ENCODE assay signal across 9 cellular contexts in the genomic region with DNA sequence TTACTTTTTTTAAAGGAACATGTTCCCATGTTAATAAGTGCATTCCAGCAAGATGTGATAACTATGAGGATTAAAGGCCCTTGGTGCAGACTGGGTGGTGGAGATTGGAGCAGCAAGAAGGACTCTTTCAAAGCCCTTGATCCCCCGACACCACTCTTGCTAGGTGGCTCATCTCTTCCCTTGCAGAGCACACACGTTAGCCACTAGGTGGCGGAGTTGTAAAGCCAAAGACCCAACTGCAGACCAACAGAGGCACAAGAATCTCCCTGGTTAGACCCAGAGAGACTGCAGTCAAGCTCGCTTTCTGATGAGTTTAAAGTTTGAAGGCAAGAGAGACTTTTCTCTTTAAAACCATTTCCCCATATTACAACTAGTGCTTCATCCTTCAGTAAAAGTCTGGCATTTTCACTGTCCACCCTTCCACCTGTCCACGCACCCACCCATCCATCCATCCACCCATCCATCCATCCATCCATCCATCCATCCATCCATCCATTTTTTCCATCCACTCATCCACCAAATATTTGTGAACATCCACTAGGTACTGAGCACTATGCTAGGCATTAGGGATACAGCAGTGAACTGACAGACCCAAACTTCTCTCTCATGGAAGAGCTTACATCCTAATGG.
DNase-seq lines count a peak whose midpoint lies in the region; ATAC-seq and TF ChIP-seq lines count a peak whose summit lies in the region.
"Had no signal": no experiment of that assay in that cellular context is flagged by ENCODE, and none has a peak within 500 bp of the region (broad histone marks: within the 10 kb centered on the region; RNA-seq: fewer than 3 reads in every experiment).

No MANE protein-coding gene starts in this region.

- peak; percentile 5 to 56 (median 26) for DNase-seq in CD8-positive, alpha-beta memory T cell
- DNase-seq in LHCN-M2 (ENCODE audit: low read depth) (peak; percentile 64), RWPE1 (ENCODE audit: low spot score) (peak; percentile 84), glomerular visceral epithelial cell (ENCODE audit: extremely low spot score) (peak; percentile 17), prostate gland (ENCODE audit: low spot score) (peak; percentile 63)
- DNase-seq in activated naive CD4-positive, alpha-beta T cell treated with anti-CD3 and anti-CD28 coated beads for 36 hours: peak; percentile 76

- H3K4me1 ChIP-seq in CD8-positive, alpha-beta memory T cell (ENCODE audit: insufficient read depth, low read length): no peaks in the 10 kb centered on the region
- no peaks in the 10 kb centered on the region for H3K4me1 ChIP-seq in prostate gland (replicated peaks)

- H3K27ac Mint-ChIP-seq in CD8-positive, alpha-beta memory T cell: no peak overlapping the region
- H3K27ac Mint-ChIP-seq in activated naive CD4-positive, alpha-beta T cell treated with anti-CD3 and anti-CD28 coated beads for 36 hours: no peak overlapping the region
- H3K27ac Mint-ChIP-seq: T-helper 1 cell treated with Interleukin-12 subunit alpha and Interleukin-12 subunit beta and Interleukin-4 antibody, amounts not matched to agents 30 μg/mL and 1 μg/mL, for 36 hours had no signal

- H3K27me3 ChIP-seq in CD8-positive, alpha-beta memory T cell (ENCODE audit: insufficient read depth, low read length, poor library complexity, severe bottlenecking): no peaks in the 10 kb centered on the region
- no peaks in the 10 kb centered on the region for H3K27me3 ChIP-seq in prostate gland (replicated peaks; ENCODE audit: insufficient read depth)

- H3K36me3 ChIP-seq in CD8-positive, alpha-beta memory T cell (ENCODE audit: insufficient read depth, low read length): no peaks in the 10 kb centered on the region
- H3K36me3 ChIP-seq in prostate gland: no peaks in the 10 kb centered on the region

- no peaks in the 10 kb centered on the region for H3K9me3 ChIP-seq in CD8-positive, alpha-beta memory T cell (ENCODE audit: low read length)
- H3K9me3 ChIP-seq in prostate gland: no peaks in the 10 kb centered on the region

- H3K4me3 Mint-ChIP-seq in CD8-positive, alpha-beta memory T cell: no peak overlapping the region
- no peak overlapping the region for H3K4me3 Mint-ChIP-seq in activated naive CD4-positive, alpha-beta T cell treated with anti-CD3 and anti-CD28 coated beads for 36 hours
- H3K4me3 Mint-ChIP-seq: T-helper 1 cell treated with Interleukin-12 subunit alpha and Interleukin-12 subunit beta and Interleukin-4 antibody, amounts not matched to agents 30 μg/mL and 1 μg/mL, for 36 hours had no signal

- CTCF ChIA-PET in CD8-positive, alpha-beta memory T cell (lab: Charles Lee): interaction anchor here (1.0 to 1.1 kb wide), 2 partner anchors 11 to 16 kb away, joined by 3 read pairs; no protein-coding TSS in a partner anchor
- CTCF ChIA-PET in RWPE1 (lab: Yijun Ruan, JAX): interaction anchor here (0.5 to 1.3 kb wide), 17 partner anchors 11 to 1821 kb away, joined by 3 to 15 read pairs (median 3); partner anchors contain the start of gene DRD1
- CTCF ChIA-PET in activated naive CD4-positive, alpha-beta T cell treated with anti-CD3 and anti-CD28 coated beads for 36 hours (lab: Charles Lee): interaction anchor here (0.5 to 2.0 kb wide), 17 partner anchors 10 to 1783 kb away, joined by 3 to 8 read pairs (median 4); partner anchors contain the start of gene DRD1

- 28% methylated on average over 5 of the region's 5 CpGs for WGBS in prostate gland

- no peaks in the 10 kb centered on the region for H3K4me1 Mint-ChIP-seq in CD8-positive, alpha-beta memory T cell
- no peaks in the 10 kb centered on the region for H3K4me1 Mint-ChIP-seq in activated naive CD4-positive, alpha-beta T cell treated with anti-CD3 and anti-CD28 coated beads for 36 hours (ENCODE audit: low read depth)

- TF ChIP-seq CTCF in RWPE1 (conservative IDR thresholded peaks at IDR 0.05; ENCODE audit: low read depth) (peak; percentile 89), prostate gland (IDR thresholded peaks at IDR 0.05) (peak; percentile 73 to 89 (median 86))

- no peaks in the 10 kb centered on the region for H3K9me3 Mint-ChIP-seq in CD8-positive, alpha-beta memory T cell
- no peaks in the 10 kb centered on the region for H3K9me3 Mint-ChIP-seq in activated naive CD4-positive, alpha-beta T cell treated with anti-CD3 and anti-CD28 coated beads for 36 hours
- H3K9me3 Mint-ChIP-seq: T-helper 1 cell treated with Interleukin-12 subunit alpha and Interleukin-12 subunit beta and Interleukin-4 antibody, amounts not matched to agents 30 μg/mL and 1 μg/mL, for 36 hours had no signal

- H3K4me3 ChIP-seq in CD8-positive, alpha-beta memory T cell (ENCODE audit: low read length): no peak overlapping the region
- H3K4me3 ChIP-seq in prostate gland: no peak overlapping the region

- POLR2A ChIA-PET in CD8-positive, alpha-beta memory T cell (lab: Charles Lee): no interaction called here
- POLR2A ChIA-PET in RWPE1 (lab: Yijun Ruan, JAX; ENCODE audit: low non-redundant PET): no interaction called here

- TF ChIP-seq POLR2A in prostate gland (IDR thresholded peaks at IDR 0.05) (no peak), GM18505 (IDR thresholded peaks at IDR 0.05; ENCODE audit: borderline replicate concordance, extremely low read depth, insufficient read depth, insufficient read length) (no peak)

- no peaks in the 10 kb centered on the region for H3K36me3 Mint-ChIP-seq in CD8-positive, alpha-beta memory T cell
- H3K36me3 Mint-ChIP-seq in activated naive CD4-positive, alpha-beta T cell treated with anti-CD3 and anti-CD28 coated beads for 36 hours (ENCODE audit: low read depth): no peaks in the 10 kb centered on the region

- ATAC-seq in GM19463 (IDR thresholded peaks at IDR 0.05; ENCODE audit: unreplicated experiment) (peak; percentile 71), GM18505 (IDR thresholded peaks at IDR 0.05; ENCODE audit: unreplicated experiment) (no peak)

- intact Hi-C loops in activated naive CD4-positive, alpha-beta T cell treated with anti-CD3 and anti-CD28 coated beads for 36 hours (cut with micrococcal nuclease): loop anchor here (1.0 kb wide), 4 partner anchors 108 to 768 kb away; partner anchors contain the start of gene DRD1
- intact Hi-C loops in prostate gland (cut with DNase I): no loop called here

- H3K27me3 Mint-ChIP-seq in CD8-positive, alpha-beta memory T cell: peaks cover 5 to 10% of the 10 kb centered on the region in 2 donors
- H3K27me3 Mint-ChIP-seq in activated naive CD4-positive, alpha-beta T cell treated with anti-CD3 and anti-CD28 coated beads for 36 hours (ENCODE audit: low read depth): peaks cover 6% of the 10 kb centered on the region

- H3K27ac ChIP-seq in CD8-positive, alpha-beta memory T cell (ENCODE audit: low read depth, low read length): no peak overlapping the region
- no peak overlapping the region for H3K27ac ChIP-seq in RWPE1
- H3K27ac ChIP-seq in prostate gland: no peak overlapping the region

Comparison
In these comparisons a context has a peak if more than half of its experiments do, and no peak if none do; other contexts are left out.
1. DNase-seq: peak in every context shown above with its lines; median percentile 84 in RWPE1; 76 in activated naive CD4-positive, alpha-beta T cell treated with anti-CD3 and anti-CD28 coated beads for 36 hours; 64 in LHCN-M2; 63 in prostate gland; 26 in CD8-positive, alpha-beta memory T cell; 17 in glomerular visceral epithelial cell.